13 cellular contexts compared by ENCODE assay signal in the genomic region with DNA sequence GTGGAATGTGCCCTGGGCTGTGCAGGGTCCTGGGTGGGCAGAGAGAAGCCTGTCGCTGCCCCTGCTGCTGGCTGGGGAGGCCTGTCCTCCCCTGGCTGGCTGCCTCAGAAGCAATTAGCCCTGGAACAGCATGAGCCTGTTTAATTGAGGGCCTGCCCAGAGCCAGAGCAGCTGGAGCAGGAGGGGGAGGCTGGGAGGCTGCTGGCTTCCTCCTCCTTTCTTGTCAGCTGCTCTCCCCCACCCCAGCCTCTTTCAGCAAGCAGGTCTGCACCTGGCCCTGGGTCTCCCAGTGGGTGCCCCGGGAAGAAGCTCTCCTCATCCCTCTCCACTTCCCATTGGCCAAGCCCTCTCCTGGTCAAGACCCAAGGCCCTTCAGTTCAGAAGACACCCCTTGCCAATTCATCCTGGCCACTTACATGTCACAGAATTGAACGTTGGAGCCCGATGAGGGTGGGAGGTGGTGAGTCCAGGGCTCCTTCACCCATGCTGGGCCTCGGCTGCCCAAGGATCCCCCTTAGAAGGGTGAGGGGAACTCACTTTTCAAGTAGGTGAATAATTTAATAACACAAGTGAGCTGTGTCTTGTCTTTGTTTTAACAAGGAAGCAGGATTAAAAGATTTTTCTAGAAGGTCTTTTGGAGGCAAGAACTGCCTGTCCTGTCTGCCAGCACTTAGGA. TPM values are rescaled to one million over a fixed set of nuclear protein-coding genes. Genes with fewer than 3 reads are reported as not detected.
A peak's percentile ranks its signal among the peaks of the same experiment; 100 is the strongest.
DNase-seq lines count a peak whose midpoint lies in the region; ATAC-seq and TF ChIP-seq lines count a peak whose summit lies in the region.
"Had no signal": no experiment of that assay in that cellular context is flagged by ENCODE, and none has a peak within 500 bp of the region (broad histone marks: within the 10 kb centered on the region; RNA-seq: fewer than 3 reads in every experiment).

No MANE protein-coding gene starts in this region.

- H3K27ac Mint-ChIP-seq in activated naive CD4-positive, alpha-beta T cell treated with anti-CD3 and anti-CD28 coated beads, Interleukin-2, amount 10 ng/mL, durations not matched to agents 7 days and 5 days = no peak overlapping the region
- H3K27ac Mint-ChIP-seq: activated T-helper 2 cell treated with anti-CD3 and anti-CD28 coated beads, Interferon-gamma antibody, Interleukin-2, Interleukin-4, amounts not matched to agents 10 μg/mL and 5 μg/mL and 100 μg/mL, durations not matched to agents 14 hours and 24 hours and 36 hours had no signal

- no peak for TF ChIP-seq CTCF in Panc1 (IDR thresholded peaks at IDR 0.05)

- POLR2A ChIA-PET in Panc1 (lab: Charles Lee) = no interaction called here

- no peaks in the 10 kb centered on the region for H3K36me3 ChIP-seq in Panc1 (ENCODE audit: control insufficient read depth, insufficient read depth, low read length)

- BruUV-seq in Panc1 (replicated peaks; lab: Mats Ljungman, UMichigan) = no TSS peak

- ATAC-seq in Panc1 (0 out of 2 replicates have a peak, but pooled peaks have one; percentile 15), HG03432 (IDR thresholded peaks at IDR 0.05; ENCODE audit: unreplicated experiment) (no peak)

- H3K9me3 Mint-ChIP-seq in activated naive CD4-positive, alpha-beta T cell treated with anti-CD3 and anti-CD28 coated beads, Interleukin-2, amount 10 ng/mL, durations not matched to agents 7 days and 5 days = no peaks in the 10 kb centered on the region
- H3K9me3 Mint-ChIP-seq: activated T-helper 2 cell treated with anti-CD3 and anti-CD28 coated beads, Interferon-gamma antibody, Interleukin-2, Interleukin-4, amounts not matched to agents 10 μg/mL and 5 μg/mL and 100 μg/mL, durations not matched to agents 14 hours and 24 hours and 36 hours had no signal

- intact Hi-C loops in Panc1 (cut with micrococcal nuclease; ENCODE audit: unreplicated experiment) = no loop called here

- H3K9me3 ChIP-seq in Panc1 (ENCODE audit: control insufficient read depth, insufficient read depth, low read depth, low read length) = no peaks in the 10 kb centered on the region
- H3K9me3 ChIP-seq: tibial nerve had no signal

- H3K36me3 Mint-ChIP-seq in activated naive CD4-positive, alpha-beta T cell treated with anti-CD3 and anti-CD28 coated beads, Interleukin-2, amount 10 ng/mL, durations not matched to agents 7 days and 5 days = peaks cover 25% of the 10 kb centered on the region

- H3K27me3 ChIP-seq in Panc1 (ENCODE audit: control insufficient read depth, insufficient read depth, low read length) = no peaks in the 10 kb centered on the region
- H3K27me3 ChIP-seq: tibial nerve had no signal

- H3K27ac ChIP-seq in Panc1 (ENCODE audit: low read length) (no peak overlapping the region), temporal lobe (ENCODE audit: low read depth, low read length) (peak overlapping the region; percentile 68)

- no peak overlapping the region for H3K4me3 Mint-ChIP-seq in activated naive CD4-positive, alpha-beta T cell treated with anti-CD3 and anti-CD28 coated beads, Interleukin-2, amount 10 ng/mL, durations not matched to agents 7 days and 5 days

- in situ Hi-C loops in Panc1 (cut with HindIII; ENCODE audit: low pct_unique_long_range_greater_than_20kb, low sequenced_read_pairs) = no loop called here

- DNase-seq in activated naive CD4-positive, alpha-beta T cell treated with anti-CD3 and anti-CD28 coated beads, Interleukin-2, amount 10 ng/mL, durations not matched to agents 7 days and 5 days = peak; percentile 18
- no peak for DNase-seq in activated naive CD4-positive, alpha-beta T cell treated with anti-CD3 and anti-CD28 coated beads, Interleukin-2, amount 50 U/mL, for 16 hours
- DNase-seq in Panc1 (ENCODE audit: low read depth, low spot score) = no peak
- DNase-seq in hippocampal formation (lab: John Stamatoyannopoulos, UW) = peak; percentile 44 to 57
- DNase-seq in T1000 (lab: John Stamatoyannopoulos, UW) = no peak
- no peak for DNase-seq in SW 1271 (lab: John Stamatoyannopoulos, UW)
- DNase-seq: IMR-90 had no signal

- peaks cover 9% of the 10 kb centered on the region for H3K27me3 Mint-ChIP-seq in activated naive CD4-positive, alpha-beta T cell treated with anti-CD3 and anti-CD28 coated beads, Interleukin-2, amount 10 ng/mL, durations not matched to agents 7 days and 5 days

- peaks cover 19% of the 10 kb centered on the region for H3K4me1 Mint-ChIP-seq in activated naive CD4-positive, alpha-beta T cell treated with anti-CD3 and anti-CD28 coated beads, Interleukin-2, amount 10 ng/mL, durations not matched to agents 7 days and 5 days

- H3K4me1 ChIP-seq in Panc1 (ENCODE audit: control insufficient read depth, insufficient read depth, low read length) = no peaks in the 10 kb centered on the region; the same call in none of the 2 replicates

- CTCF ChIA-PET in activated naive CD4-positive, alpha-beta T cell treated with anti-CD3 and anti-CD28 coated beads, Interleukin-2, amount 10 ng/mL, durations not matched to agents 7 days and 5 days (lab: Charles Lee) = interaction anchor here (0.8 to 8.3 kb wide), 5 partner anchors 7 to 352 kb away, joined by 3 to 103 read pairs (median 3); a partner anchor contains a TSS
- CTCF ChIA-PET in Panc1 (lab: Charles Lee) = no interaction called here

- no peak overlapping the region for H3K4me3 ChIP-seq in Panc1 (ENCODE audit: low read depth in 2 of 2, low read length in 2 of 2)
- H3K4me3 ChIP-seq: tibial nerve had no signal

RNA-seq across cellular contexts. Expression of a gene that starts 13.2 kb away (rescaled TPM):
- 85.8 TPM for total RNA-seq in Panc1 (2021; ENCODE audit: unreplicated experiment)
- polyA plus RNA-seq in Panc1 (2012; ENCODE audit: insufficient read length) = 58.1 TPM
- total RNA-seq in temporal lobe = 50.9 TPM

RNA-seq across cellular contexts. Expression of a gene that starts 13.4 kb away (rescaled TPM):
- 0.44 TPM for total RNA-seq in Panc1 (2021; ENCODE audit: unreplicated experiment)
- not detected for polyA plus RNA-seq in Panc1 (2012; ENCODE audit: insufficient read length)
- not detected for total RNA-seq in temporal lobe
- total RNA-seq: kidney epithelial cell, tibial nerve had no signal

RNA-seq across cellular contexts. Expression of a gene that starts 23.1 kb away (rescaled TPM):
- 22.0 TPM for total RNA-seq in Panc1 (2021; ENCODE audit: unreplicated experiment)
- polyA plus RNA-seq in Panc1 (2012; ENCODE audit: insufficient read length) = 15.3 TPM
- total RNA-seq in temporal lobe = 6.6 TPM

RNA-seq across cellular contexts. Expression of a gene that starts 35.0 kb away (rescaled TPM):
- total RNA-seq in Panc1 (2021; ENCODE audit: unreplicated experiment) (10.2 TPM), temporal lobe (25.1 TPM)
- polyA plus RNA-seq in Panc1 (2012; ENCODE audit: insufficient read length) = 12.9 TPM

RNA-seq across cellular contexts. Expression of a gene that starts 54.8 kb away (rescaled TPM):
- total RNA-seq in Panc1 (2021; ENCODE audit: unreplicated experiment) (not detected), temporal lobe (not detected)
- 0.75 TPM for polyA plus RNA-seq in Panc1 (2012; ENCODE audit: insufficient read length)
- total RNA-seq: IMR-90, SK-MEL-5 had no signal
- polyA plus RNA-seq: IMR-90 had no signal

Comparison
In these comparisons a context has a peak if more than half of its experiments do, and no peak if none do; other contexts are left out.
1. DNase-seq: peak in activated naive CD4-positive, alpha-beta T cell treated with anti-CD3 and anti-CD28 coated beads, Interleukin-2, amount 10 ng/mL, durations not matched to agents 7 days and 5 days (single experiment) and hippocampal formation (2 of 2); none in activated naive CD4-positive, alpha-beta T cell treated with anti-CD3 and anti-CD28 coated beads, Interleukin-2, amount 50 U/mL, for 16 hours (single experiment), Panc1 (single experiment), T1000 (single experiment) and SW 1271 (0 of 2).